1 cellular context compared by ENCODE assay signal in the genomic region with DNA sequence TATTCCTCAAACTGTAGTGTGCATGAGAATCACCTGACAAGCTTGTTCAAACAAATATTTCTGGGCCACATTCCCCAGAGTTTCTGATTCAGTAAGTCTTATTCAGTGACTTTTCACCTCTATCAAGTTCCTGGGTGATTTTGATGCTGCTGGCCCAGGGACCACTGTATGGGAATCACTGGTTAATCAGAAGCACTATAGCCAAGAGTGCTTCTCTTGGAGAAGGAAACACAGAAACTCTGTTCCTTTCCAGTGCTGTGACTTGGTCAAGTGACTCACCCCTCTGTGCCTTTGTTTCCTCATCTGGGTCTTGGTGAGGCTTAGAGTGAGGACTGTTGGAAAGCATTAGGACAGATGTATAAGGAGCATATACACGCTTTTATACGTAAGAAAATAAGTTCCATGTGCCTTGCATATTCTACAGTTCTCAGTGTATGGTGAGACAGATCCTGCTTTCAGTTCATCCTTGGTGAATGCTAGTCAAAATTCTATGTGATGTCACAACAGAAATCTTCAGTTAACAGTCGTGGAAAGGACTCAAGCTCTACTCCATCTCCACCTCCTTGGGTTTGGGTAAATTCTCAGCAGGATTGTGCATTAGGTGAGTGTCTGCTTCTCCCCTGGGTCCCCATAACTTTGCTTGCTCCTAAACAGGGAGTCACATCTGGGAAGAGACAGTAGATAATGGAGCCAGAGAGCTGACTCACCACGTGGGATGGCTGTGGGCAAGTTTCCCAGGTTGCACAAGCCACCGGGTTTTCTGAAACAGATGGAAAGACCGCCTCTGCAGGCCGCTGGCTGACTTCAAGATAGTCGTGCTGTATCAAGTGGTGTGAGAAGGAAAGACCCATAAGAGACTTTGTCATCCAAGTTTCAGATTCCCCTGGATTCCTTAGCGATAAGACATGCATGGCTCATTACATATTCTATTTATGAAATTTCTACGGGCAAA.
A peak's percentile ranks its signal among the peaks of the same experiment; 100 is the strongest.
TF ChIP-seq lines count a peak whose summit lies in the region.

No MANE protein-coding gene starts in this region.

TF ChIP-seq in IMR-90, 13 proteins besides CTCF, POLR2A, EP300 and RAD21 (continued from another document):
- TF ChIP-seq SMC3 (IDR thresholded peaks at IDR 0.05; ENCODE audit: low read depth, low read length) (peak; percentile 17; the same call in 1 of the 2 replicates), MXI1 (IDR thresholded peaks at IDR 0.05; ENCODE audit: borderline replicate concordance, low read depth, low read length) (no peak), BHLHE40 (IDR thresholded peaks at IDR 0.05; ENCODE audit: low read depth, low read length) (peak; percentile 68)
